28 cellular contexts compared by ENCODE assay signal in genomic region chr10:27143686-27144085, GRCh38.
"Had no signal": no experiment of that assay in that cellular context is flagged by ENCODE, and none has a peak within 500 bp of the region (broad histone marks: within the 10 kb centered on the region; RNA-seq: fewer than 3 reads in every experiment).

No MANE protein-coding gene starts in this region.

- H3K9me3 Mint-ChIP-seq: activated CD4-positive, alpha-beta memory T cell treated with anti-CD3 and anti-CD28 coated beads for 36 hours; activated CD4-positive, alpha-beta T cell treated with anti-CD3 and anti-CD28 coated beads, Interleukin-2, amount 10 ng/mL, durations not matched to agents 24 days and 14 days; activated naive CD4-positive, alpha-beta T cell treated with anti-CD3 and anti-CD28 coated beads, Interleukin-2, amount 50 U/mL, for 72 hours; activated T-cell treated with anti-CD3 and anti-CD28 coated beads, Interleukin-2, amount 50 U/mL, for 4 hours; mesothelial cell of epicardium; neural progenitor cell; T-helper 1 cell treated with Interleukin-12 subunit alpha and Interleukin-12 subunit beta and Interleukin-4 antibody, amounts not matched to agents 30 μg/mL and 1 μg/mL, for 36 hours had no signal

- DNase-seq: activated CD4-positive, alpha-beta memory T cell treated with anti-CD3 and anti-CD28 coated beads for 36 hours; activated CD4-positive, alpha-beta T cell treated with anti-CD3 and anti-CD28 coated beads, Interleukin-2, amount 10 ng/mL, durations not matched to agents 24 days and 14 days; activated CD4-positive, CD25-positive, alpha-beta regulatory T cell treated with anti-CD3 and anti-CD28 coated beads, Interleukin-2, amount 50 U/mL, for 72 hours; activated naive CD4-positive, alpha-beta T cell; activated T-cell treated with anti-CD3 and anti-CD28 coated beads, Interleukin-2, amount 50 U/mL, for 4 hours; aorta; body of pancreas; colonic mucosa; effector CD8-positive, alpha-beta T cell; esophagus squamous epithelium; gastrocnemius medialis; glutamatergic neuron; islet precursor cell; left cardiac atrium; mammary epithelial cell; naive thymus-derived CD4-positive, alpha-beta T cell; occipital lobe; stimulated activated CD4-positive, alpha-beta T cell treated with anti-CD3 and anti-CD28 coated beads, Interleukin-2, amount 100 ng/mL, for 48 hours; stimulated activated naive CD4-positive, alpha-beta T cell treated with Interleukin-2 at 50 U/mL for 16 hours; T1000; transverse colon; uterus had no signal

- H3K4me3 ChIP-seq: body of pancreas, colonic mucosa, esophagus squamous epithelium, gastrocnemius medialis, neural progenitor cell, right atrium auricular region, transverse colon, uterus had no signal

- H3K27me3 Mint-ChIP-seq: activated CD4-positive, alpha-beta memory T cell treated with anti-CD3 and anti-CD28 coated beads for 36 hours; activated CD4-positive, alpha-beta T cell treated with anti-CD3 and anti-CD28 coated beads, Interleukin-2, amount 10 ng/mL, durations not matched to agents 24 days and 14 days; naive thymus-derived CD4-positive, alpha-beta T cell had no signal

- H3K4me3 Mint-ChIP-seq: activated CD4-positive, alpha-beta memory T cell treated with anti-CD3 and anti-CD28 coated beads for 36 hours; activated CD4-positive, alpha-beta T cell treated with anti-CD3 and anti-CD28 coated beads, Interleukin-2, amount 10 ng/mL, durations not matched to agents 24 days and 14 days; activated T-cell treated with anti-CD3 and anti-CD28 coated beads, Interleukin-2, amount 50 U/mL, for 4 hours; mesothelial cell of epicardium; naive thymus-derived CD4-positive, alpha-beta T cell; neural progenitor cell; T-helper 1 cell treated with Interleukin-12 subunit alpha and Interleukin-12 subunit beta and Interleukin-4 antibody, amounts not matched to agents 30 μg/mL and 1 μg/mL, for 36 hours had no signal

- H3K27ac ChIP-seq: body of pancreas, colonic mucosa, epithelial cell of prostate, esophagus squamous epithelium, gastrocnemius medialis, neural progenitor cell, right atrium auricular region, transverse colon, uterus had no signal

- H3K9me3 ChIP-seq: body of pancreas, colonic mucosa, esophagus squamous epithelium, gastrocnemius medialis, right atrium auricular region, transverse colon, uterus had no signal

- H3K27ac Mint-ChIP-seq: activated CD4-positive, alpha-beta memory T cell treated with anti-CD3 and anti-CD28 coated beads for 36 hours; activated CD4-positive, alpha-beta T cell treated with anti-CD3 and anti-CD28 coated beads, Interleukin-2, amount 10 ng/mL, durations not matched to agents 24 days and 14 days; mesothelial cell of epicardium; neural progenitor cell; T-helper 1 cell treated with Interleukin-12 subunit alpha and Interleukin-12 subunit beta and Interleukin-4 antibody, amounts not matched to agents 30 μg/mL and 1 μg/mL, for 36 hours had no signal

- ATAC-seq: activated naive CD4-positive, alpha-beta T cell treated with anti-CD3 and anti-CD28 coated beads, Interleukin-2, amount 50 U/mL, for 72 hours; activated T-cell treated with anti-CD3 and anti-CD28 coated beads, Interleukin-2, amount 50 U/mL, for 4 hours; body of pancreas; gastrocnemius medialis; left cardiac atrium; naive thymus-derived CD4-positive, alpha-beta T cell had no signal

- H3K4me1 ChIP-seq: body of pancreas, colonic mucosa, esophagus squamous epithelium, gastrocnemius medialis, right atrium auricular region, transverse colon, uterus had no signal

- H3K4me2 ChIP-seq: neural progenitor cell had no signal

- H3K9ac ChIP-seq: neural progenitor cell had no signal

- H3K27me3 ChIP-seq: body of pancreas, colonic mucosa, esophagus squamous epithelium, gastrocnemius medialis, neural progenitor cell, right atrium auricular region, transverse colon, uterus had no signal

- H3K36me3 ChIP-seq: uterus had no signal

- H3K4me1 Mint-ChIP-seq: mesothelial cell of epicardium had no signal
